ENCODE assay signal across 23 cellular contexts in the genomic region with DNA sequence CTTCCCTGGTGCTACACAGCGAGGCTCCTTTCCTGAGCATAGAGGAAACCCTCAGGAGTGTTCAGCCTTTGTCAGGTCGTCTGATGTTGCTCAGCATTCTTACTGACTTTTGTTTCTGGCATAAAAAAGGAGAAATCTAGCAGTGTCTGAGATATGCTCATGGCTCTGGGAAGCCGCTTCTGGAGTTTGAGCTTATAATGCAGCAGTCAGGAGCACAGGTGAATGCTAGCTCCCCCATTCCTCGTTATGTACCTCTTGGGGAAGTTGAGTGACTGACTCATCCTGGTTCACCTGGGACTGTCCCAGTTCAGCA. TPM values are rescaled to one million over a fixed set of nuclear protein-coding genes. Genes with fewer than 3 reads are reported as not detected.
DNase-seq lines count a peak whose midpoint lies in the region; ATAC-seq and TF ChIP-seq lines count a peak whose summit lies in the region.
"Had no signal": no experiment of that assay in that cellular context is flagged by ENCODE, and none has a peak within 500 bp of the region (broad histone marks: within the 10 kb centered on the region; RNA-seq: fewer than 3 reads in every experiment).

No MANE protein-coding gene starts in this region.

- BruUV-seq in PC-9 (replicated peaks; lab: Mats Ljungman, UMichigan): no TSS peak

- H2AFZ ChIP-seq in PC-9: no peak overlapping the region
- H2AFZ ChIP-seq in neural progenitor cell (replicated peaks): no peak overlapping the region
- H2AFZ ChIP-seq: GM23338 had no signal

- TF ChIP-seq CTCF in activated CD8-positive, alpha-beta T cell treated with anti-CD3 and anti-CD28 coated beads for 36 hours (IDR thresholded peaks at IDR 0.05): peak; percentile 3
- TF ChIP-seq CTCF in PC-9 (conservative IDR thresholded peaks at IDR 0.05): peak; percentile 38
- no peak for TF ChIP-seq CTCF in foreskin keratinocyte (conservative IDR thresholded peaks at IDR 0.05)
- no peak for TF ChIP-seq CTCF in neural progenitor cell (IDR thresholded peaks at IDR 0.05)

- no peaks in the 10 kb centered on the region for H3K9me3 ChIP-seq in PC-9 (ENCODE audit: insufficient read depth, low read depth)
- no peaks in the 10 kb centered on the region for H3K9me3 ChIP-seq in neural progenitor cell (ENCODE audit: low read depth)
- H3K9me3 ChIP-seq: breast epithelium, ovary had no signal

- H3K4me2 ChIP-seq in PC-9 (no peak overlapping the region), neural progenitor cell (no peak overlapping the region)
- H3K4me2 ChIP-seq: GM23338 had no signal

- H3K27ac ChIP-seq in PC-9 (no peak overlapping the region), foreskin keratinocyte (no peak overlapping the region), neural progenitor cell (no peak overlapping the region)
- H3K27ac ChIP-seq: breast epithelium, epithelial cell of prostate, ovary, skin epidermis had no signal

- no peaks in the 10 kb centered on the region for H3K4me1 Mint-ChIP-seq in activated CD8-positive, alpha-beta T cell treated with anti-CD3 and anti-CD28 coated beads for 36 hours (ENCODE audit: low read depth)
- H3K4me1 Mint-ChIP-seq in activated CD8-positive, alpha-beta T cell treated with anti-CD3 and anti-CD28 coated beads, Interleukin-2, amount 10 ng/mL, durations not matched to agents 7 days and 5 days (ENCODE audit: low read depth): no peaks in the 10 kb centered on the region
- peaks cover 14% of the 10 kb centered on the region for H3K4me1 Mint-ChIP-seq in neural progenitor cell
- H3K4me1 Mint-ChIP-seq: IgD-negative memory B cell had no signal

- H3K4me3 ChIP-seq in PC-9 (no peak overlapping the region), neural progenitor cell (no peak overlapping the region)
- H3K4me3 ChIP-seq: breast epithelium, GM23338, ovary, skin epidermis had no signal

- H4K20me1 ChIP-seq in PC-9 (ENCODE audit: insufficient read depth) (no peaks in the 10 kb centered on the region), neural progenitor cell (ENCODE audit: low read depth) (no peaks in the 10 kb centered on the region)

- intact Hi-C loops in activated CD8-positive, alpha-beta T cell treated with anti-CD3 and anti-CD28 coated beads for 36 hours (cut with micrococcal nuclease): loop anchor here (5.0 kb wide), 1 partner anchor 200 kb away; no protein-coding TSS in a partner anchor
- intact Hi-C loops in PC-9 (cut with micrococcal nuclease; ENCODE audit: unreplicated experiment): loop anchor here (5.0 kb wide), 2 partner anchors 200 to 1045 kb away; no protein-coding TSS in a partner anchor

- no peaks in the 10 kb centered on the region for H3K27me3 ChIP-seq in PC-9 (ENCODE audit: insufficient read depth, low read depth)
- no peaks in the 10 kb centered on the region for H3K27me3 ChIP-seq in foreskin keratinocyte
- no peaks in the 10 kb centered on the region for H3K27me3 ChIP-seq in neural progenitor cell
- H3K27me3 ChIP-seq: breast epithelium, ovary had no signal

- no peaks in the 10 kb centered on the region for H3K36me3 ChIP-seq in PC-9 (ENCODE audit: low read depth)
- H3K36me3 ChIP-seq in neural progenitor cell: no peaks in the 10 kb centered on the region
- H3K36me3 ChIP-seq: ovary had no signal

- peaks cover 7% of the 10 kb centered on the region for H3K27me3 Mint-ChIP-seq in activated CD8-positive, alpha-beta T cell treated with anti-CD3 and anti-CD28 coated beads for 36 hours
- H3K27me3 Mint-ChIP-seq in activated CD8-positive, alpha-beta T cell treated with anti-CD3 and anti-CD28 coated beads, Interleukin-2, amount 10 ng/mL, durations not matched to agents 7 days and 5 days (ENCODE audit: low read depth): no peaks in the 10 kb centered on the region
- peaks cover 4% of the 10 kb centered on the region for H3K27me3 Mint-ChIP-seq in neural progenitor cell (ENCODE audit: insufficient read depth, low read depth)
- H3K27me3 Mint-ChIP-seq: type B pancreatic cell had no signal

- H3K4me1 ChIP-seq in PC-9 (replicated peaks; ENCODE audit: insufficient read depth) (no peaks in the 10 kb centered on the region), foreskin keratinocyte (no peaks in the 10 kb centered on the region), neural progenitor cell (peaks cover 9% of the 10 kb centered on the region)
- H3K4me1 ChIP-seq: breast epithelium had no signal

- no peaks in the 10 kb centered on the region for H3K36me3 Mint-ChIP-seq in activated CD8-positive, alpha-beta T cell treated with anti-CD3 and anti-CD28 coated beads for 36 hours (ENCODE audit: low read depth)
- H3K36me3 Mint-ChIP-seq in activated CD8-positive, alpha-beta T cell treated with anti-CD3 and anti-CD28 coated beads, Interleukin-2, amount 10 ng/mL, durations not matched to agents 7 days and 5 days (ENCODE audit: low read depth): no peaks in the 10 kb centered on the region
- no peaks in the 10 kb centered on the region for H3K36me3 Mint-ChIP-seq in neural progenitor cell
- H3K36me3 Mint-ChIP-seq: IgD-negative memory B cell; natural killer cell treated with Interleukin-12 subunit alpha and Interleukin-12 subunit beta and Interleukin-15 and Interleukin-18, amount 100 ng/mL, for 72 hours had no signal

- H3K9me3 Mint-ChIP-seq in activated CD8-positive, alpha-beta T cell treated with anti-CD3 and anti-CD28 coated beads for 36 hours: no peaks in the 10 kb centered on the region
- no peaks in the 10 kb centered on the region for H3K9me3 Mint-ChIP-seq in activated CD8-positive, alpha-beta T cell treated with anti-CD3 and anti-CD28 coated beads, Interleukin-2, amount 10 ng/mL, durations not matched to agents 7 days and 5 days (ENCODE audit: insufficient read depth)
- H3K9me3 Mint-ChIP-seq in neural progenitor cell: peaks cover 7% of the 10 kb centered on the region
- H3K9me3 Mint-ChIP-seq: GM23338; natural killer cell treated with Interleukin-12 subunit alpha and Interleukin-12 subunit beta and Interleukin-15 and Interleukin-18, amount 100 ng/mL, for 72 hours; T-helper 2 cell treated with Interferon-gamma antibody and Interleukin-4, amounts not matched to agents 5 μg/mL and 100 μg/mL, for 36 hours; type B pancreatic cell had no signal

- H3K27ac Mint-ChIP-seq in activated CD8-positive, alpha-beta T cell treated with anti-CD3 and anti-CD28 coated beads for 36 hours: no peak overlapping the region
- H3K27ac Mint-ChIP-seq in activated CD8-positive, alpha-beta T cell treated with anti-CD3 and anti-CD28 coated beads, Interleukin-2, amount 10 ng/mL, durations not matched to agents 7 days and 5 days: no peak overlapping the region
- no peak overlapping the region for H3K27ac Mint-ChIP-seq in neural progenitor cell
- H3K27ac Mint-ChIP-seq: activated T-helper 2 cell treated with anti-CD3 and anti-CD28 coated beads, Interferon-gamma antibody, Interleukin-2, Interleukin-4, amounts not matched to agents 10 μg/mL and 5 μg/mL and 100 μg/mL, durations not matched to agents 14 hours and 24 hours and 36 hours; GM23338; IgD-negative memory B cell; natural killer cell treated with Interleukin-12 subunit alpha and Interleukin-12 subunit beta and Interleukin-15 and Interleukin-18, amount 100 ng/mL, for 72 hours; stimulated activated naive B cell treated with anti-CD40 and anti-IgM and Interleukin-4, amounts not matched to agents 10 μg/mL and 1 μg/mL and 100 μg/mL, for 72 hours; T-helper 2 cell treated with Interferon-gamma antibody and Interleukin-4, amounts not matched to agents 5 μg/mL and 100 μg/mL, for 36 hours had no signal

- POLR2A ChIA-PET in activated CD8-positive, alpha-beta T cell treated with anti-CD3 and anti-CD28 coated beads for 36 hours (lab: Charles Lee): interaction anchor here (1.2 kb wide), 1 partner anchor 9 kb away, joined by 3 read pairs; no protein-coding TSS in a partner anchor
- POLR2A ChIA-PET in activated CD8-positive, alpha-beta T cell treated with anti-CD3 and anti-CD28 coated beads, Interleukin-2, amount 10 ng/mL, durations not matched to agents 7 days and 5 days (lab: Charles Lee): no interaction called here
- POLR2A ChIA-PET in PC-9 (lab: Charles Lee; ENCODE audit: unreplicated experiment): no interaction called here

- CTCF ChIA-PET in activated CD8-positive, alpha-beta T cell treated with anti-CD3 and anti-CD28 coated beads for 36 hours (lab: Charles Lee): interaction anchor here (0.8 to 2.6 kb wide), 15 partner anchors 8 to 318 kb away, joined by 3 to 34 read pairs (median 5); no protein-coding TSS in a partner anchor
- CTCF ChIA-PET in activated CD8-positive, alpha-beta T cell treated with anti-CD3 and anti-CD28 coated beads, Interleukin-2, amount 10 ng/mL, durations not matched to agents 7 days and 5 days (lab: Charles Lee): interaction anchor here (1.0 to 2.9 kb wide), 10 partner anchors 10 to 201 kb away, joined by 3 to 20 read pairs (median 4); no protein-coding TSS in a partner anchor
- CTCF ChIA-PET in PC-9 (lab: Charles Lee): interaction anchor here (0.6 to 1.7 kb wide), 10 partner anchors 8 to 1046 kb away, joined by 3 to 13 read pairs (median 6); no protein-coding TSS in a partner anchor

- H3K4me3 Mint-ChIP-seq in activated CD8-positive, alpha-beta T cell treated with anti-CD3 and anti-CD28 coated beads for 36 hours: no peak overlapping the region
- H3K4me3 Mint-ChIP-seq in activated CD8-positive, alpha-beta T cell treated with anti-CD3 and anti-CD28 coated beads, Interleukin-2, amount 10 ng/mL, durations not matched to agents 7 days and 5 days: no peak overlapping the region
- H3K4me3 Mint-ChIP-seq in neural progenitor cell: no peak overlapping the region
- H3K4me3 Mint-ChIP-seq: GM23338; IgD-negative memory B cell; natural killer cell treated with Interleukin-12 subunit alpha and Interleukin-12 subunit beta and Interleukin-15 and Interleukin-18, amount 100 ng/mL, for 72 hours; stimulated activated naive B cell treated with anti-CD40 and anti-IgM and Interleukin-4, amounts not matched to agents 10 μg/mL and 1 μg/mL and 100 μg/mL, for 72 hours; T-helper 2 cell treated with Interferon-gamma antibody and Interleukin-4, amounts not matched to agents 5 μg/mL and 100 μg/mL, for 36 hours; type B pancreatic cell had no signal

- no peak for DNase-seq in activated CD8-positive, alpha-beta T cell treated with anti-CD3 and anti-CD28 coated beads for 36 hours
- DNase-seq in activated CD8-positive, alpha-beta T cell treated with anti-CD3 and anti-CD28 coated beads, Interleukin-2, amount 10 ng/mL, durations not matched to agents 7 days and 5 days: no peak
- no peak for DNase-seq in PC-9
- no peak for DNase-seq in foreskin keratinocyte
- DNase-seq in stimulated activated CD4-positive, alpha-beta T cell treated with anti-CD3 and anti-CD28 coated beads, Interleukin-4, amount 100 ng/mL, for 1 hour: no peak
- DNase-seq in neural progenitor cell (ENCODE audit: low spot score): no peak
- DNase-seq: activated naive CD4-positive, alpha-beta T cell treated with anti-CD3 and anti-CD28 coated beads, Interleukin-2, amount 50 U/mL, for 16 hours; activated T-cell treated with anti-CD3 and anti-CD28 coated beads for 4 hours; effector CD4-positive, alpha-beta T cell; NCI-H187 treated with DMSO at 0.1 percent for 48 hours; stimulated activated naive B cell treated with anti-CD40 and anti-IgM and Interleukin-4, amounts not matched to agents 10 μg/mL and 1 μg/mL and 100 μg/mL, for 72 hours had no signal

- H3F3A ChIP-seq in PC-9 (ENCODE audit: insufficient read depth, low read depth) (no peaks in the 10 kb centered on the region), neural progenitor cell (ENCODE audit: low read depth) (no peaks in the 10 kb centered on the region)

- no peak for ATAC-seq in activated CD8-positive, alpha-beta T cell treated with anti-CD3 and anti-CD28 coated beads for 36 hours
- no peak for ATAC-seq in activated CD8-positive, alpha-beta T cell treated with anti-CD3 and anti-CD28 coated beads, Interleukin-2, amount 10 ng/mL, durations not matched to agents 7 days and 5 days
- peak; percentile 49 for ATAC-seq in foreskin keratinocyte
- no peak for ATAC-seq in GM19463 (IDR thresholded peaks at IDR 0.05; ENCODE audit: unreplicated experiment)
- no peak for ATAC-seq in GM18907 (IDR thresholded peaks at IDR 0.05; ENCODE audit: unreplicated experiment)
- ATAC-seq: natural killer cell treated with Interleukin-12 subunit alpha and Interleukin-12 subunit beta and Interleukin-15 and Interleukin-18, amount 100 ng/mL, for 72 hours had no signal

- no peaks in the 10 kb centered on the region for H3K9me2 ChIP-seq in PC-9 (ENCODE audit: insufficient read depth)

- H3K9ac ChIP-seq in neural progenitor cell: no peak overlapping the region

- H3K79me2 ChIP-seq in PC-9 (ENCODE audit: low read depth): no peaks in the 10 kb centered on the region
- no peaks in the 10 kb centered on the region for H3K79me2 ChIP-seq in neural progenitor cell (ENCODE audit: low read depth)

RNA-seq across cellular contexts. Expression of a gene that starts 49.2 kb away (rescaled TPM):
- total RNA-seq in activated CD8-positive, alpha-beta T cell treated with anti-CD3 and anti-CD28 coated beads for 36 hours: not detected
- total RNA-seq in activated CD8-positive, alpha-beta T cell treated with anti-CD3 and anti-CD28 coated beads, Interleukin-2, amount 10 ng/mL, durations not matched to agents 7 days and 5 days: not detected
- 3.5 and 5.9 TPM in 2 replicates for total RNA-seq in PC-9 (2021)
- 2.9 and 3.5 TPM in 2 replicates for total RNA-seq in foreskin keratinocyte
- polyA plus RNA-seq in foreskin keratinocyte: 1.7 and 2.0 TPM in 2 replicates
- total RNA-seq in neural progenitor cell (ENCODE audit: low replicate concordance): 0.09 TPM in 1 of 2 replicates, not detected in the other
- total RNA-seq: activated T-helper 2 cell treated with anti-CD3 and anti-CD28 coated beads, Interferon-gamma antibody, Interleukin-2, Interleukin-4, amounts not matched to agents 10 μg/mL and 5 μg/mL and 100 μg/mL, durations not matched to agents 14 hours and 24 hours and 36 hours; natural killer cell treated with Interleukin-12 subunit alpha and Interleukin-12 subunit beta and Interleukin-15 and Interleukin-18, amount 100 ng/mL, for 72 hours had no signal

Comparison
In these comparisons a context has a peak if more than half of its experiments do, and no peak if none do; other contexts are left out.
1. CTCF ChIP-seq: peak in activated CD8-positive, alpha-beta T cell treated with anti-CD3 and anti-CD28 coated beads for 36 hours (single experiment) and PC-9 (single experiment); none in foreskin keratinocyte (single experiment) and neural progenitor cell (single experiment).